In genomic region chrX:43720082-43720481, GRCh38 we compare ENCODE assay signal across 1 cellular context.
A peak's percentile ranks its signal among the peaks of the same experiment; 100 is the strongest.
TF ChIP-seq lines count a peak whose summit lies in the region.

No MANE protein-coding gene starts in this region.

TF ChIP-seq in HEK293, 187 proteins besides CTCF, POLR2A, EP300 and RAD21 (continued from another document):
- TF ChIP-seq, protein P1, sequence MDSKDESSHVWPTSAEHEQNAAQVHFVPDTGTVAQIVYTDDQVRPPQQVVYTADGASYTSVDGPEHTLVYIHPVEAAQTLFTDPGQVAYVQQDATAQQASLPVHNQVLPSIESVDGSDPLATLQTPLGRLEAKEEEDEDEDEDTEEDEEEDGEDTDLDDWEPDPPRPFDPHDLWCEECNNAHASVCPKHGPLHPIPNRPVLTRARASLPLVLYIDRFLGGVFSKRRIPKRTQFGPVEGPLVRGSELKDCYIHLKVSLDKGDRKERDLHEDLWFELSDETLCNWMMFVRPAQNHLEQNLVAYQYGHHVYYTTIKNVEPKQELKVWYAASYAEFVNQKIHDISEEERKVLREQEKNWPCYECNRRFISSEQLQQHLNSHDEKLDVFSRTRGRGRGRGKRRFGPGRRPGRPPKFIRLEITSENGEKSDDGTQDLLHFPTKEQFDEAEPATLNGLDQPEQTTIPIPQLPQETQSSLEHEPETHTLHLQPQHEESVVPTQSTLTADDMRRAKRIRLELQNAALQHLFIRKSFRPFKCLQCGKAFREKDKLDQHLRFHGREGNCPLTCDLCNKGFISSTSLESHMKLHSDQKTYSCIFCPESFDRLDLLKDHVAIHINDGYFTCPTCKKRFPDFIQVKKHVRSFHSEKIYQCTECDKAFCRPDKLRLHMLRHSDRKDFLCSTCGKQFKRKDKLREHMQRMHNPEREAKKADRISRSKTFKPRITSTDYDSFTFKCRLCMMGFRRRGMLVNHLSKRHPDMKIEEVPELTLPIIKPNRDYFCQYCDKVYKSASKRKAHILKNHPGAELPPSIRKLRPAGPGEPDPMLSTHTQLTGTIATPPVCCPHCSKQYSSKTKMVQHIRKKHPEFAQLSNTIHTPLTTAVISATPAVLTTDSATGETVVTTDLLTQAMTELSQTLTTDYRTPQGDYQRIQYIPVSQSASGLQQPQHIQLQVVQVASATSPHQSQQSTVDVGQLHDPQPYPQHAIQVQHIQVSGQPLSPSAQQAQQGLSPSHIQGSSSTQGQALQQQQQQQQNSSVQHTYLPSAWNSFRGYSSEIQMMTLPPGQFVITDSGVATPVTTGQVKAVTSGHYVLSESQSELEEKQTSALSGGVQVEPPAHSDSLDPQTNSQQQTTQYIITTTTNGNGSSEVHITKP (tag by site-specific recombination; IDR thresholded peaks at IDR 0.05), result peak; percentile 62; the same call in 1 of the 2 replicates
TF ChIP-seq in HEK293: peak in this region for 1.
